Comparison of ENCODE assay signal across 1 cellular context in the genomic region with DNA sequence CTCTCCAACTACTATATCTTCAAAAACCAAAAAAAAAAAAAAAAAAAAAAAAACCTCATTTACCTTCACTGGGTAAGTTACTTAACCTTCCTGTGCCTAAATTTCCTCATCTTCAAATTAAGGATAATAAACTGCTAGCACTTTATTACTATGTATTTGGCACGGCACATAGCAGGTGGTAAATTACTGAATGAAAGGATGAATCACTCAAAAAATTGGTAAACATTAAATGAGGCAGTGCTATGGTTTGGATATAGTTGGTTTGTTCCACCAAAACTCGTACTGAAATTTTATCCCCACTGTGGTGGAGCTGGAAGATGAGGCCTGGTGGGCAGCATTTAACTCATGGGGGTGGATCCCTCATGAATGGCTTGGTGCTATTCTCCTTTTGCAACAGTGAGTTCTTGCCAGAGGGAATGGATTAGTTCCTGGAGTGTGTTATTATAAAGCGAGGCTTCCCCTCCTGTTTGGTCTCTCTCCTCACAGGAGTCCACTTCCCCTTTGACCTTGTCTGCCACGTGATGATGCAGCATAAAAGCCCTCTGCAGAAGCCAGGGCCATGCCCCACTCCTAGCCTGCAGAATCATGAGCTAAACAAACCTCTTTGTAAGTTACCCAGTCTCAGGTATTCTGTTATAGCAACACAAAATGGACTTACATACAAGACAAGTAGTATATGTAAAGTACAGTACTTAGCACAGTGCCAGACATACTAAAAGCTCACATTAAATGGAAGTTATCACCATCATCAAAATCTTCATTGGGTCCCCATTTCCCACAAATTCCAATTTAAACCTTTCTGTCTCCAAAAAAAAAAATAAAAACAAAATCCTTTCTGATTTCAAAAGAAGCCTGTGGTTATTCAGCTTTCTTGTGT.
A peak's percentile ranks its signal among the peaks of the same experiment; 100 is the strongest.
TF ChIP-seq lines count a peak whose summit lies in the region.

No MANE protein-coding gene starts in this region.

TF ChIP-seq in HEK293, 187 proteins besides CTCF, POLR2A, EP300 and RAD21 (continued from another document):
- TF ChIP-seq PRDM10 (tag by site-specific recombination; IDR thresholded peaks at IDR 0.05) (peak; percentile 85), ZFP37 (tag by site-specific recombination; IDR thresholded peaks at IDR 0.05) (no peak), GLIS2 (tag by site-specific recombination; IDR thresholded peaks at IDR 0.05) (0 out of 2 replicates have a peak, but pooled peaks have one; percentile 28), ZSCAN30 (tag by site-specific recombination; IDR thresholded peaks at IDR 0.05) (0 out of 2 replicates have a peak, but pooled peaks have one; percentile 17), MYNN (tag by site-specific recombination; IDR thresholded peaks at IDR 0.05; ENCODE audit: borderline replicate concordance) (0 out of 2 replicates have a peak, but pooled peaks have one; percentile 27), ZNF664 (tag by site-specific recombination; IDR thresholded peaks at IDR 0.05) (peak; percentile 93), SP7 (tag by site-specific recombination; IDR thresholded peaks at IDR 0.05) (0 out of 2 replicates have a peak, but pooled peaks have one; percentile 62), ZNF423 (tag by site-specific recombination; IDR thresholded peaks at IDR 0.05) (no peak), ZNF596 (tag by site-specific recombination; IDR thresholded peaks at IDR 0.05) (0 out of 2 replicates have a peak, but pooled peaks have one; percentile 47), OSR2 (tag by site-specific recombination; IDR thresholded peaks at IDR 0.05) (peak; percentile 84), PRDM6 (tag by site-specific recombination; IDR thresholded peaks at IDR 0.05) (peak; percentile 56; the same call in 1 of the 2 replicates), ZIC2 (tag by site-specific recombination; IDR thresholded peaks at IDR 0.05) (peak; percentile 88), ZFP3 (tag by site-specific recombination; IDR thresholded peaks at IDR 0.05; ENCODE audit: low read depth) (no peak), BCL11B (tag by site-specific recombination; IDR thresholded peaks at IDR 0.05; ENCODE audit: low read depth) (peak; percentile 40; the same call in 1 of the 2 replicates), ZSCAN4 (tag by site-specific recombination; IDR thresholded peaks at IDR 0.05) (no peak), MZF1 (tag by site-specific recombination; IDR thresholded peaks at IDR 0.05; ENCODE audit: borderline replicate concordance) (peak; percentile 43; the same call in 1 of the 2 replicates), SCRT2 (tag by site-specific recombination; IDR thresholded peaks at IDR 0.05) (no peak)
